Comparison of ENCODE assay signal across 12 cellular contexts in genomic region chr3:111924283-111924682, GRCh38. TPM values are rescaled to one million over a fixed set of nuclear protein-coding genes. Genes with fewer than 3 reads are reported as not detected.
DNase-seq lines count a peak whose midpoint lies in the region; ATAC-seq, FAIRE-seq and TF ChIP-seq lines count a peak whose summit lies in the region.
"Had no signal": no experiment of that assay in that cellular context is flagged by ENCODE, and none has a peak within 500 bp of the region (broad histone marks: within the 10 kb centered on the region; RNA-seq: fewer than 3 reads in every experiment).

No MANE protein-coding gene starts in this region.

- intact Hi-C loops in pancreas (cut with DNase I) = no loop called here

- 8 to 12% methylated on average over 6 of the region's 6 CpGs for WGBS in pancreas, 2 donors

- H3K9me2 ChIP-seq in MM.1S (replicated peaks; ENCODE audit: insufficient read depth, low read length) = no peaks in the 10 kb centered on the region

- ATAC-seq in pancreas = peak; percentile 98 to 100 (median 100)
- no peak for ATAC-seq in GM18868 (IDR thresholded peaks at IDR 0.05; ENCODE audit: unreplicated experiment)
- ATAC-seq: GM12878 had no signal

- no peak for TF ChIP-seq CTCF in pancreas (IDR thresholded peaks at IDR 0.05)
- no peak for TF ChIP-seq CTCF in MM.1S (IDR thresholded peaks at IDR 0.05; ENCODE audit: low read length)

- H3K4me1 ChIP-seq in pancreas = peaks cover 3 to 6% (median 6%) of the 10 kb centered on the region in 3 donors
- no peaks in the 10 kb centered on the region for H3K4me1 ChIP-seq in MM.1S (ENCODE audit: low read length)
- H3K4me1 ChIP-seq: BE2C had no signal

- H3K9me3 ChIP-seq in pancreas (no peaks in the 10 kb centered on the region), MM.1S (replicated peaks; ENCODE audit: insufficient read depth, low read length) (no peaks in the 10 kb centered on the region)
- H3K9me3 ChIP-seq: BE2C had no signal

- H3K27me3 ChIP-seq in pancreas (no peaks in the 10 kb centered on the region), MM.1S (replicated peaks; ENCODE audit: insufficient read depth, low read length) (no peaks in the 10 kb centered on the region)
- H3K27me3 ChIP-seq: BE2C had no signal

- no peaks in the 10 kb centered on the region for H3K79me2 ChIP-seq in MM.1S (ENCODE audit: low read length)

- peak; percentile 45 for DNase-seq in DMS 273 treated with DMSO at 0.1 percent for 48 hours (lab: John Stamatoyannopoulos, UW)
- peak; percentile 20 for DNase-seq in NCI-H226
- DNase-seq in epithelial cell of prostate (ENCODE audit: low read depth, low spot score) = peak; percentile 45
- DNase-seq in pancreas = peak; percentile 65 to 91 (median 88)
- DNase-seq in H54 (ENCODE audit: insufficient read length, low spot score) = no peak
- no peak for DNase-seq in MM.1S
- no peak for DNase-seq in pons (ENCODE audit: low spot score)
- DNase-seq: activated CD4-positive, alpha-beta memory T cell treated with anti-CD3 and anti-CD28 coated beads for 36 hours; BE2C; substantia nigra had no signal

- H3K27ac ChIP-seq in epithelial cell of prostate = peak overlapping the region; percentile 96
- peak overlapping the region; percentile 35 to 80 (median 57) for H3K27ac ChIP-seq in pancreas
- H3K27ac ChIP-seq in MM.1S (ENCODE audit: low read length) = no peak overlapping the region

- peak; percentile 26 for FAIRE-seq in pancreas (lab: Jason Lieb, UNC)
- no peak for FAIRE-seq in H54 (lab: Jason Lieb, UNC)
- FAIRE-seq: GM12878 had no signal

- H3K9ac ChIP-seq in MM.1S (ENCODE audit: low read length) = no peak overlapping the region

- H2AFZ ChIP-seq in MM.1S (ENCODE audit: low read length) = no peak overlapping the region

- H3K4me2 ChIP-seq in MM.1S (ENCODE audit: low read depth, low read length) = no peak overlapping the region

- H3K36me3 ChIP-seq in pancreas (peaks cover 0 to 8% (median 0%) of the 10 kb centered on the region in 3 donors), MM.1S (replicated peaks; ENCODE audit: insufficient read depth, low read length) (no peaks in the 10 kb centered on the region)
- H3K36me3 ChIP-seq: BE2C had no signal

- H3F3A ChIP-seq in MM.1S (ENCODE audit: insufficient read depth, low read length) = no peaks in the 10 kb centered on the region

- no peak overlapping the region for H3K4me3 ChIP-seq in pancreas
- H3K4me3 ChIP-seq in MM.1S (ENCODE audit: low read length) = no peak overlapping the region
- H3K4me3 ChIP-seq: GM12878 had no signal

- no peak for TF ChIP-seq POLR2A in H54 (IDR thresholded peaks at IDR 0.05; ENCODE audit: low read depth, low read length)

- no peaks in the 10 kb centered on the region for H4K20me1 ChIP-seq in MM.1S (ENCODE audit: insufficient read depth, low read length)

RNA-seq across cellular contexts. Expression of gene ABHD10, which starts 54.5 kb away (rescaled TPM):
- total RNA-seq in pancreas = 10 to 100 TPM; 10.3 to 15.4 (median 13.0) TPM
- polyA plus RNA-seq in pancreas = 10 to 100 TPM; 14.5 to 19.5 TPM

Comparison
In these comparisons a context has a peak if more than half of its experiments do, and no peak if none do; other contexts are left out.
1. DNase-seq: peak in DMS 273 treated with DMSO at 0.1 percent for 48 hours (single experiment), NCI-H226 (single experiment), epithelial cell of prostate (single experiment) and pancreas (6 of 6); none in H54 (single experiment), MM.1S (single experiment) and pons (single experiment).